ENCODE assay signal across 8 cellular contexts in genomic region chr12:88141774-88142609, GRCh38. TPM values are rescaled to one million over a fixed set of nuclear protein-coding genes. Genes with fewer than 3 reads are reported as not detected.
A peak's percentile ranks its signal among the peaks of the same experiment; 100 is the strongest.
DNase-seq lines count a peak whose midpoint lies in the region; ATAC-seq and TF ChIP-seq lines count a peak whose summit lies in the region.

TSS of gene CEP290 (minus strand) at chr12:88142088. CDS start at chr12:88141307, 781 bp downstream.
TSS of gene TMTC3 (plus strand) at chr12:88142307. CDS start at chr12:88148316, 6,009 bp downstream.

- WGBS in esophagus squamous epithelium, 2 donors: 0% methylated on average over 7 to 34 of the region's 49 CpGs

- peak within 1 kb of the TSS; percentile 94 for H3K4me2 ChIP-seq in DND-41 (ENCODE audit: insufficient read depth, low read length)

- H3K36me3 ChIP-seq in DND-41 (ENCODE audit: insufficient read depth, low read length): peaks cover 10% of the 10 kb centered on the region; the same call in 1 of the 2 replicates
- peaks cover 21% of the 10 kb centered on the region; the same call in 1 of the 2 replicates for H3K36me3 ChIP-seq in KOPT-K1 (ENCODE audit: insufficient read depth, low read length)
- no peaks in the 10 kb centered on the region for H3K36me3 ChIP-seq in Peyer's patch
- H3K36me3 ChIP-seq in esophagus squamous epithelium: peaks cover 0 to 1% (median 0%) of the 10 kb centered on the region in 3 donors
- H3K36me3 ChIP-seq in muscle layer of duodenum (ENCODE audit: control insufficient read depth in 1 of 2, insufficient read depth in 2 of 2, low read length in 2 of 2): no peaks in the 10 kb centered on the region

- TF ChIP-seq CTCF in DND-41 (IDR thresholded peaks at IDR 0.05; ENCODE audit: borderline replicate concordance, extremely low read depth, low read length, poor library complexity, severe bottlenecking) (no peak), Peyer's patch (IDR thresholded peaks at IDR 0.05) (no peak), esophagus squamous epithelium (IDR thresholded peaks at IDR 0.05) (peak in 1 of 6 experiments; percentile 30)

- intact Hi-C loops in esophagus squamous epithelium (cut with DNase I): loop anchor here (10.0 kb wide), 1 partner anchor 433 kb away; no protein-coding TSS in a partner anchor

- H2AFZ ChIP-seq in DND-41 (ENCODE audit: low read depth, low read length): peak within 1 kb of the TSS; percentile 98

- peak; percentile 96 for DNase-seq in DND-41
- DNase-seq in Peyer's patch: peak; percentile 94 to 98 (median 96)
- peak; percentile 82 for DNase-seq in activated T-helper 1 cell treated with Interleukin-2 at 50 U/mL for 16 hours (ENCODE audit: low read depth)
- peak; percentile 90 for DNase-seq in esophagus squamous epithelium (lab: John Stamatoyannopoulos, UW)
- peak; percentile 82 for DNase-seq in stimulated activated CD8-positive, alpha-beta memory T cell treated with anti-CD3 and anti-CD28 coated beads, Interleukin-7, amount 100 ng/mL, for 24 hours (ENCODE audit: low read depth)

- H3K27me3 ChIP-seq in DND-41 (ENCODE audit: insufficient read depth, low read length, poor library complexity) (no peaks in the 10 kb centered on the region), Peyer's patch (no peaks in the 10 kb centered on the region), esophagus squamous epithelium (no peaks in the 10 kb centered on the region), muscle layer of duodenum (ENCODE audit: low read depth, low read length) (no peaks in the 10 kb centered on the region)

- TF ChIP-seq POLR2A in Peyer's patch (IDR thresholded peaks at IDR 0.05): peak; percentile 55 to 62
- peak in 3 of 4 donors; percentile 74 to 88 (median 77) for TF ChIP-seq POLR2A in esophagus squamous epithelium (IDR thresholded peaks at IDR 0.05)

- peaks cover 51% of the 10 kb centered on the region for H3K4me1 ChIP-seq in DND-41 (ENCODE audit: insufficient read depth, low read length)
- peaks cover 0 to 42% (median 0%) of the 10 kb centered on the region in 4 donors for H3K4me1 ChIP-seq in Peyer's patch
- peaks cover 7 to 48% (median 14%) of the 10 kb centered on the region in 3 donors for H3K4me1 ChIP-seq in esophagus squamous epithelium
- H3K4me1 ChIP-seq in muscle layer of duodenum (ENCODE audit: control insufficient read depth in 1 of 2, insufficient read depth in 2 of 2, low read length in 2 of 2): peaks cover 0 to 5% of the 10 kb centered on the region in 2 donors

- H4K20me1 ChIP-seq in DND-41 (ENCODE audit: insufficient read depth, low read length): no peaks in the 10 kb centered on the region

- H3K4me3 ChIP-seq in DND-41 (ENCODE audit: low read depth in 1 of 2, low read length in 2 of 2) (peak within 1 kb of the TSS; percentile 88 to 94), Peyer's patch (peak within 1 kb of the TSS; percentile 59 to 81 (median 73)), esophagus squamous epithelium (peak within 1 kb of the TSS; percentile 75 to 87 (median 80)), muscle layer of duodenum (ENCODE audit: low read depth in 1 of 2, low read length in 2 of 2) (peak within 1 kb of the TSS; percentile 96 to 99)

- H3K27ac ChIP-seq in DND-41 (ENCODE audit: low read length): peak within 1 kb of the TSS; percentile 76
- H3K27ac ChIP-seq in KOPT-K1 (ENCODE audit: low read depth, low read length, poor library complexity, severe bottlenecking): peak within 1 kb of the TSS; percentile 62
- H3K27ac ChIP-seq in Peyer's patch: peak within 1 kb of the TSS; percentile 60 to 85 (median 80)
- peak within 1 kb of the TSS; percentile 87 to 91 (median 90) for H3K27ac ChIP-seq in esophagus squamous epithelium
- peak within 1 kb of the TSS; percentile 65 for H3K27ac ChIP-seq in muscle layer of duodenum (ENCODE audit: low read length)

- H3K79me2 ChIP-seq in DND-41 (ENCODE audit: insufficient read depth, low read length): peaks cover 50% of the 10 kb centered on the region

- H3K9me3 ChIP-seq in DND-41 (ENCODE audit: insufficient read depth, low read length, severe bottlenecking) (no peaks in the 10 kb centered on the region), KOPT-K1 (ENCODE audit: insufficient read depth, low read length, poor library complexity, severe bottlenecking) (no peaks in the 10 kb centered on the region), Peyer's patch (no peaks in the 10 kb centered on the region), esophagus squamous epithelium (no peaks in the 10 kb centered on the region), muscle layer of duodenum (ENCODE audit: control insufficient read depth in 1 of 2, low read length in 2 of 2) (no peaks in the 10 kb centered on the region)

- peak within 1 kb of the TSS; percentile 76 for H3K9ac ChIP-seq in DND-41 (ENCODE audit: low read depth, low read length)

- ATAC-seq in DND-41 (ENCODE audit: insufficient read depth, low read depth) (peak; percentile 96), GM21825 (IDR thresholded peaks at IDR 0.05; ENCODE audit: unreplicated experiment) (peak; percentile 96)

RNA-seq across cellular contexts. Expression of gene CEP290, which starts in this region (rescaled TPM):
- total RNA-seq in Peyer's patch (10 to 100 TPM; 14.7 to 54.5 (median 24.6) TPM), esophagus squamous epithelium (10 to 100 TPM in 1 of 4 donors, 1 to 10 TPM in 2, under 1 TPM in 1; 0.72 to 15.8 (median 4.3) TPM)

RNA-seq across cellular contexts. Expression of gene TMTC3, which starts in this region (rescaled TPM):
- 10 to 100 TPM in 1 of 4 donors, 1 to 10 TPM in 3; 4.1 to 12.1 (median 8.3) TPM for total RNA-seq in Peyer's patch
- total RNA-seq in esophagus squamous epithelium: 10 to 100 TPM; 23.3 to 60.9 (median 32.8) TPM

Comparison
In these comparisons a context has a peak if more than half of its experiments do, and no peak if none do; other contexts are left out.
1. Peak in every context shown above with its lines: DNase-seq, ATAC-seq, H3K4me3 ChIP-seq and H3K27ac ChIP-seq.